In genomic region chr1:96923753-96924152, GRCh38 we compare ENCODE assay signal across 26 cellular contexts.
"Had no signal": no experiment of that assay in that cellular context is flagged by ENCODE, and none has a peak within 500 bp of the region (broad histone marks: within the 10 kb centered on the region; RNA-seq: fewer than 3 reads in every experiment).

No MANE protein-coding gene starts in this region.

- ATAC-seq: stimulated activated effector memory CD8-positive, alpha-beta T cell treated with anti-CD3 and anti-CD28 coated beads, Interleukin-12 subunit alpha, Interleukin-12 subunit beta, amount 100 ng/mL, for 72 hours; stimulated activated memory B cell treated with anti-CD40 and anti-IgM and Interleukin-4, amounts not matched to agents 10 μg/mL and 1 μg/mL and 100 μg/mL, for 72 hours; stimulated activated naive B cell treated with anti-CD40 and anti-IgM and Interleukin-4, amounts not matched to agents 10 μg/mL and 1 μg/mL and 100 μg/mL, for 72 hours; stimulated activated naive CD8-positive, alpha-beta T cell treated with anti-CD3 and anti-CD28 coated beads, Interleukin-15, amount 100 ng/mL, for 72 hours; stimulated activated naive CD8-positive, alpha-beta T cell treated with anti-CD3 and anti-CD28 coated beads, Interleukin-15, Interleukin-2, amounts not matched to agents 100 U/mL and 50 U/mL, for 24 hours; upper lobe of right lung had no signal

- H3K27me3 ChIP-seq: stomach, suprapubic skin, testis, thyroid gland, tibial artery, tibial nerve, transverse colon, upper lobe of left lung, upper lobe of right lung, uterus, vagina had no signal

- FAIRE-seq: urothelium cell line had no signal

- H3K36me3 ChIP-seq: stomach, suprapubic skin, thoracic aorta, thyroid gland, tibial artery, tibial nerve, transverse colon, upper lobe of left lung, upper lobe of right lung, uterus, vagina had no signal

- H3K27ac ChIP-seq: stomach, suprapubic skin, testis, thoracic aorta, thyroid gland, tibial artery, tibial nerve, transverse colon, upper lobe of left lung, upper lobe of right lung, uterus, vagina had no signal

- DNase-seq: stimulated activated CD4-positive, alpha-beta T cell treated with anti-CD3 and anti-CD28 coated beads, Interleukin-4, amount 100 ng/mL, for 1 hour; stimulated activated CD4-positive, alpha-beta T cell treated with anti-CD3 and anti-CD28 coated beads, Interleukin-4, amount 100 ng/mL, for 24 hours; stimulated activated CD4-positive, alpha-beta T cell treated with anti-CD3 and anti-CD28 coated beads, Interleukin-4, amount 100 ng/mL, for 4 hours; stimulated activated CD8-positive, alpha-beta memory T cell treated with anti-CD3 and anti-CD28 coated beads, Interleukin-4, amount 100 ng/mL, for 48 hours; stimulated activated naive B cell treated with anti-CD40 and anti-IgM and Interleukin-4, amounts not matched to agents 10 μg/mL and 1 μg/mL and 100 μg/mL, for 72 hours; stimulated activated naive CD4-positive, alpha-beta T cell; stimulated activated naive CD4-positive, alpha-beta T cell treated with Interleukin-2 at 50 U/mL for 16 hours; stimulated activated naive CD8-positive, alpha-beta T cell treated with anti-CD3 and anti-CD28 coated beads, Interleukin-15, amount 100 ng/mL, for 72 hours; stimulated activated naive CD8-positive, alpha-beta T cell treated with anti-CD3 and anti-CD28 coated beads, Interleukin-15, Interleukin-2, amounts not matched to agents 100 U/mL and 50 U/mL, for 24 hours; stomach; substantia nigra; testis; thyroid gland; tibial artery; transverse colon; trophoblast cell; upper lobe of left lung; upper lobe of right lung; uterus had no signal

- H3K4me3 ChIP-seq: stomach, suprapubic skin, testis, thoracic aorta, thyroid gland, tibial artery, tibial nerve, transverse colon, upper lobe of left lung, upper lobe of right lung, uterus, vagina had no signal

- H3K9me3 ChIP-seq: testis, thyroid gland, tibial artery, vagina had no signal

- H3K4me1 ChIP-seq: stomach, suprapubic skin, testis, thyroid gland, tibial nerve, transverse colon, upper lobe of left lung, upper lobe of right lung, uterus, vagina had no signal
